ENCODE assay signal across 1 cellular context in the genomic region with DNA sequence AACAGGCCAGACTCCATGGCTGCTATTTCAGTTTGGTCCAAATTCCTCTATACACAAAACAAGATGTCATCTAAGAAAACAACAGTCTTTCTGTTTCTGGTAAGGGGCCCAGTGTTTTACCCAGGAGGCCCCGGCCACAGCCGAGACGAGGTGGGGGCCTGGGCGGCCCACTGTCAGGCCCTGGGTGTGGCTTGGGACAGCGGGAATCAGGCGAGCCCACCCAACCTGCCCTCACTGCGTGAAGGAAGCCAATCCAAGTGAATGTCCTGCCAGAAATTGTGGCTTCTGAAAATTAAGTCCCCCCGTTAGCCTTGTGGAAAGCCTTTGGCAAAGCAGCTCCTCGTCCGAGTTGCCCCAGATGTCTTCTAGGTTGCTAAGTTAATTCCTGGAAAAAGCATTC.
TF ChIP-seq lines count a peak whose summit lies in the region.

No MANE protein-coding gene starts in this region.

TF ChIP-seq in WTC11, 78 proteins besides CTCF, POLR2A, EP300 and RAD21 (continued from another document):
- TF ChIP-seq, protein P1, sequence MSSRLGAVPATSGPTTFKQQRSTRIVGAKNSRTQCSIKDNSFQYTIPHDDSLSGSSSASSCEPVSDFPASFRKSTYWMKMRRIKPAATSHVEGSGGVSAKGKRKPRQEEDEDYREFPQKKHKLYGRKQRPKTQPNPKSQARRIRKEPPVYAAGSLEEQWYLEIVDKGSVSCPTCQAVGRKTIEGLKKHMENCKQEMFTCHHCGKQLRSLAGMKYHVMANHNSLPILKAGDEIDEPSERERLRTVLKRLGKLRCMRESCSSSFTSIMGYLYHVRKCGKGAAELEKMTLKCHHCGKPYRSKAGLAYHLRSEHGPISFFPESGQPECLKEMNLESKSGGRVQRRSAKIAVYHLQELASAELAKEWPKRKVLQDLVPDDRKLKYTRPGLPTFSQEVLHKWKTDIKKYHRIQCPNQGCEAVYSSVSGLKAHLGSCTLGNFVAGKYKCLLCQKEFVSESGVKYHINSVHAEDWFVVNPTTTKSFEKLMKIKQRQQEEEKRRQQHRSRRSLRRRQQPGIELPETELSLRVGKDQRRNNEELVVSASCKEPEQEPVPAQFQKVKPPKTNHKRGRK (CRISPR knock-in tag; IDR thresholded peaks at IDR 0.05; ENCODE audit: borderline replicate concordance), result no peak
- TF ChIP-seq TEAD4 (CRISPR knock-in tag; IDR thresholded peaks at IDR 0.05) (no peak), CBFB (CRISPR knock-in tag; IDR thresholded peaks at IDR 0.05; ENCODE audit: low read depth) (no peak)
- TF ChIP-seq, protein P2, sequence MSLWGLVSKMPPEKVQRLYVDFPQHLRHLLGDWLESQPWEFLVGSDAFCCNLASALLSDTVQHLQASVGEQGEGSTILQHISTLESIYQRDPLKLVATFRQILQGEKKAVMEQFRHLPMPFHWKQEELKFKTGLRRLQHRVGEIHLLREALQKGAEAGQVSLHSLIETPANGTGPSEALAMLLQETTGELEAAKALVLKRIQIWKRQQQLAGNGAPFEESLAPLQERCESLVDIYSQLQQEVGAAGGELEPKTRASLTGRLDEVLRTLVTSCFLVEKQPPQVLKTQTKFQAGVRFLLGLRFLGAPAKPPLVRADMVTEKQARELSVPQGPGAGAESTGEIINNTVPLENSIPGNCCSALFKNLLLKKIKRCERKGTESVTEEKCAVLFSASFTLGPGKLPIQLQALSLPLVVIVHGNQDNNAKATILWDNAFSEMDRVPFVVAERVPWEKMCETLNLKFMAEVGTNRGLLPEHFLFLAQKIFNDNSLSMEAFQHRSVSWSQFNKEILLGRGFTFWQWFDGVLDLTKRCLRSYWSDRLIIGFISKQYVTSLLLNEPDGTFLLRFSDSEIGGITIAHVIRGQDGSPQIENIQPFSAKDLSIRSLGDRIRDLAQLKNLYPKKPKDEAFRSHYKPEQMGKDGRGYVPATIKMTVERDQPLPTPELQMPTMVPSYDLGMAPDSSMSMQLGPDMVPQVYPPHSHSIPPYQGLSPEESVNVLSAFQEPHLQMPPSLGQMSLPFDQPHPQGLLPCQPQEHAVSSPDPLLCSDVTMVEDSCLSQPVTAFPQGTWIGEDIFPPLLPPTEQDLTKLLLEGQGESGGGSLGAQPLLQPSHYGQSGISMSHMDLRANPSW (CRISPR knock-in tag; conservative IDR thresholded peaks at IDR 0.05; ENCODE audit: low read depth), result no peak
- TF ChIP-seq, protein P3, sequence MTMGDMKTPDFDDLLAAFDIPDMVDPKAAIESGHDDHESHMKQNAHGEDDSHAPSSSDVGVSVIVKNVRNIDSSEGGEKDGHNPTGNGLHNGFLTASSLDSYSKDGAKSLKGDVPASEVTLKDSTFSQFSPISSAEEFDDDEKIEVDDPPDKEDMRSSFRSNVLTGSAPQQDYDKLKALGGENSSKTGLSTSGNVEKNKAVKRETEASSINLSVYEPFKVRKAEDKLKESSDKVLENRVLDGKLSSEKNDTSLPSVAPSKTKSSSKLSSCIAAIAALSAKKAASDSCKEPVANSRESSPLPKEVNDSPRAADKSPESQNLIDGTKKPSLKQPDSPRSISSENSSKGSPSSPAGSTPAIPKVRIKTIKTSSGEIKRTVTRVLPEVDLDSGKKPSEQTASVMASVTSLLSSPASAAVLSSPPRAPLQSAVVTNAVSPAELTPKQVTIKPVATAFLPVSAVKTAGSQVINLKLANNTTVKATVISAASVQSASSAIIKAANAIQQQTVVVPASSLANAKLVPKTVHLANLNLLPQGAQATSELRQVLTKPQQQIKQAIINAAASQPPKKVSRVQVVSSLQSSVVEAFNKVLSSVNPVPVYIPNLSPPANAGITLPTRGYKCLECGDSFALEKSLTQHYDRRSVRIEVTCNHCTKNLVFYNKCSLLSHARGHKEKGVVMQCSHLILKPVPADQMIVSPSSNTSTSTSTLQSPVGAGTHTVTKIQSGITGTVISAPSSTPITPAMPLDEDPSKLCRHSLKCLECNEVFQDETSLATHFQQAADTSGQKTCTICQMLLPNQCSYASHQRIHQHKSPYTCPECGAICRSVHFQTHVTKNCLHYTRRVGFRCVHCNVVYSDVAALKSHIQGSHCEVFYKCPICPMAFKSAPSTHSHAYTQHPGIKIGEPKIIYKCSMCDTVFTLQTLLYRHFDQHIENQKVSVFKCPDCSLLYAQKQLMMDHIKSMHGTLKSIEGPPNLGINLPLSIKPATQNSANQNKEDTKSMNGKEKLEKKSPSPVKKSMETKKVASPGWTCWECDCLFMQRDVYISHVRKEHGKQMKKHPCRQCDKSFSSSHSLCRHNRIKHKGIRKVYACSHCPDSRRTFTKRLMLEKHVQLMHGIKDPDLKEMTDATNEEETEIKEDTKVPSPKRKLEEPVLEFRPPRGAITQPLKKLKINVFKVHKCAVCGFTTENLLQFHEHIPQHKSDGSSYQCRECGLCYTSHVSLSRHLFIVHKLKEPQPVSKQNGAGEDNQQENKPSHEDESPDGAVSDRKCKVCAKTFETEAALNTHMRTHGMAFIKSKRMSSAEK (CRISPR knock-in tag; IDR thresholded peaks at IDR 0.05; ENCODE audit: borderline replicate concordance), result no peak
- TF ChIP-seq, protein P4, sequence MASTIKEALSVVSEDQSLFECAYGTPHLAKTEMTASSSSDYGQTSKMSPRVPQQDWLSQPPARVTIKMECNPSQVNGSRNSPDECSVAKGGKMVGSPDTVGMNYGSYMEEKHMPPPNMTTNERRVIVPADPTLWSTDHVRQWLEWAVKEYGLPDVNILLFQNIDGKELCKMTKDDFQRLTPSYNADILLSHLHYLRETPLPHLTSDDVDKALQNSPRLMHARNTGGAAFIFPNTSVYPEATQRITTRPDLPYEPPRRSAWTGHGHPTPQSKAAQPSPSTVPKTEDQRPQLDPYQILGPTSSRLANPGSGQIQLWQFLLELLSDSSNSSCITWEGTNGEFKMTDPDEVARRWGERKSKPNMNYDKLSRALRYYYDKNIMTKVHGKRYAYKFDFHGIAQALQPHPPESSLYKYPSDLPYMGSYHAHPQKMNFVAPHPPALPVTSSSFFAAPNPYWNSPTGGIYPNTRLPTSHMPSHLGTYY (CRISPR knock-in tag; IDR thresholded peaks at IDR 0.05), result no peak
